27 cellular contexts compared by ENCODE assay signal in the genomic region with DNA sequence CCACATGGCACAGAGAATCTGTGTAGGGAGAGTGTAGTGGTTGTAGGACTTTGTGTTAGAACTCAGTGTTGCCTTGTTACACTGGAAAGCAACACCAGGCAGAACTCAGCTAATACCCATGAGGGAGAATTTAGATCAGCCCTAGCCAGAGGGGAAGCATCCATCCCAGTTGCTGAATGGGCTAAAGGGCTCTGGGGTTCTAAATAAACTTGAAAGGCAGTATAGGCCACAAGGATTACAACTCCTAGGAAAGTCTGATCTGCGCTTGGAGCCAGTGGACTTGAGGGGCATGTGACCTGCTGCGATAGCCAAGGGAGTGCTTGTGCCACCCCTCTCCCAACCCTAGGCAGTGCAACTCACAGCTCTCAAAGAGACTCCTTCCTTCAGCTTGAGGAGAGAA. TPM values are rescaled to one million over a fixed set of nuclear protein-coding genes. Genes with fewer than 3 reads are reported as not detected.
DNase-seq lines count a peak whose midpoint lies in the region; ATAC-seq and TF ChIP-seq lines count a peak whose summit lies in the region.
"Had no signal": no experiment of that assay in that cellular context is flagged by ENCODE, and none has a peak within 500 bp of the region (broad histone marks: within the 10 kb centered on the region; RNA-seq: fewer than 3 reads in every experiment).

No MANE protein-coding gene starts in this region.

- TF ChIP-seq EP300 in esophagus muscularis mucosa (IDR thresholded peaks at IDR 0.05): no peak

- H2AK9ac ChIP-seq in IMR-90 (replicated peaks; ENCODE audit: low read depth, low read length, poor library complexity): no peak overlapping the region

- intact Hi-C loops in IMR-90 (cut with micrococcal nuclease): no loop called here
- intact Hi-C loops in esophagus muscularis mucosa (cut with DNase I): no loop called here

- H2BK120ac ChIP-seq in IMR-90 (ENCODE audit: low read depth, low read length): peak overlapping the region; percentile 21; the same call in 1 of the 2 replicates

- no peak overlapping the region for H3K4me3 Mint-ChIP-seq in stimulated activated naive B cell treated with anti-CD40 and anti-IgM and Interleukin-4, amounts not matched to agents 10 μg/mL and 1 μg/mL and 100 μg/mL, for 72 hours
- H3K4me3 Mint-ChIP-seq in HFFc6: no peak overlapping the region
- H3K4me3 Mint-ChIP-seq: CD14-positive monocyte; CD4-positive, alpha-beta memory T cell; CD4-positive, CD25-positive, alpha-beta regulatory T cell; CD8-positive, alpha-beta memory T cell had no signal

- no peak overlapping the region; the same call in 1 of the 2 replicates for H2BK20ac ChIP-seq in IMR-90 (ENCODE audit: low read depth, low read length)

- peak overlapping the region; percentile 48 for H3K27ac Mint-ChIP-seq in stimulated activated naive B cell treated with anti-CD40 and anti-IgM and Interleukin-4, amounts not matched to agents 10 μg/mL and 1 μg/mL and 100 μg/mL, for 72 hours
- no peak overlapping the region; the same call in 1 of the 2 replicates for H3K27ac Mint-ChIP-seq in HFFc6
- H3K27ac Mint-ChIP-seq: CD4-positive, alpha-beta memory T cell; CD4-positive, CD25-positive, alpha-beta regulatory T cell; CD8-positive, alpha-beta memory T cell had no signal

- no peak for ATAC-seq in IMR-90 (ENCODE audit: low read depth)
- ATAC-seq in stimulated activated naive B cell treated with anti-CD40 and anti-IgM and Interleukin-4, amounts not matched to agents 10 μg/mL and 1 μg/mL and 100 μg/mL, for 72 hours (replicated peaks): no peak
- no peak for ATAC-seq in HG03565 (IDR thresholded peaks at IDR 0.05; ENCODE audit: unreplicated experiment)
- ATAC-seq: GM12878 had no signal

- CTCF ChIA-PET in IMR-90 (lab: Yijun Ruan, JAX): interaction anchor here (1.2 kb wide), 1 partner anchor 47 kb away, joined by 4 read pairs; no protein-coding TSS in a partner anchor

- no peaks in the 10 kb centered on the region for H4K20me1 ChIP-seq in IMR-90 (ENCODE audit: insufficient read depth, low read length)
- H4K20me1 ChIP-seq: BLaER1 had no signal

- POLR2A ChIA-PET in IMR-90 (lab: Charles Lee; ENCODE audit: unreplicated experiment): no interaction called here

- BruUV-seq in IMR-90 (replicated peaks; lab: Mats Ljungman, UMichigan): no TSS peak

- no peak overlapping the region for H3K4me3 ChIP-seq in IMR-90 (ENCODE audit: insufficient read depth, low read depth, low read length)
- H3K4me3 ChIP-seq in esophagus muscularis mucosa: no peak overlapping the region
- H3K4me3 ChIP-seq: BLaER1, GM12878 had no signal

- no CpG with 5 or more reads among the region's 2 CpGs for WGBS in IMR-90 (ENCODE audit: extremely low coverage in 2 of 2, insufficient read length in 1 of 2), 2 experiments
- 90% methylated on average over 2 of the region's 2 CpGs for WGBS in esophagus muscularis mucosa

- no peak overlapping the region for H4K5ac ChIP-seq in IMR-90 (ENCODE audit: low read depth, low read length)

- peak overlapping the region; percentile 9; the same call in 1 of the 2 replicates for H4K91ac ChIP-seq in IMR-90 (ENCODE audit: insufficient read depth, low read depth, low read length)

- H3K14ac ChIP-seq in IMR-90 (replicated peaks; ENCODE audit: low read depth, low read length): no peak overlapping the region

- in situ Hi-C loops in GM13977 (cut with MboI; ENCODE audit: low pct_unique_long_range_greater_than_20kb, low sequenced_read_pairs, unreplicated experiment) (no loop called here), IMR-90 (cut with MboI; ENCODE audit: low sequenced_read_pairs) (no loop called here)

- no peak for TF ChIP-seq CTCF in GM13977 (IDR thresholded peaks at IDR 0.05; ENCODE audit: extremely low read depth, insufficient read depth, missing control alignments)
- no peak for TF ChIP-seq CTCF in IMR-90 (conservative IDR thresholded peaks at IDR 0.05; ENCODE audit: low read depth, low read length)
- no peak for TF ChIP-seq CTCF in esophagus muscularis mucosa (IDR thresholded peaks at IDR 0.05)
- no peak for TF ChIP-seq CTCF in HFFc6 (IDR thresholded peaks at IDR 0.05)

- no peak overlapping the region for H3K9ac ChIP-seq in IMR-90 (ENCODE audit: low read depth, low read length)
- H3K9ac ChIP-seq: BLaER1 had no signal

- no peak overlapping the region for H3K18ac ChIP-seq in IMR-90 (ENCODE audit: low read depth, low read length)

- no peak overlapping the region for H3K4me2 ChIP-seq in IMR-90 (ENCODE audit: low read depth, low read length)
- H3K4me2 ChIP-seq: BLaER1 had no signal

- DNase-seq in GM13977 (ENCODE audit: low spot score) (peak; percentile 1), IMR-90 (no peak), esophagus muscularis mucosa (ENCODE audit: extremely low spot score) (peak; percentile 68), HFFc6 (no peak), MV-4-11 (lab: John Stamatoyannopoulos, UW) (no peak)
- no peak for DNase-seq in stimulated activated naive B cell treated with anti-CD40 and anti-IgM and Interleukin-4, amounts not matched to agents 10 μg/mL and 1 μg/mL and 100 μg/mL, for 72 hours
- DNase-seq: 8988T; ACHN; BE2C; C1 segment of cervical spinal cord; CD4-positive, alpha-beta memory T cell; CD4-positive, CD25-positive, alpha-beta regulatory T cell; CD8-positive, alpha-beta memory T cell; COR-L47; DMS 273 treated with DMSO at 0.1 percent for 48 hours; DMS153; DMS53; DMS79; DND-41; EL; GDM1 had no signal

- H2AFZ ChIP-seq in IMR-90 (replicated peaks; ENCODE audit: low read length, poor library complexity): no peak overlapping the region

- peaks cover 1 to 6% of the 10 kb centered on the region in 2 donors for H3K36me3 Mint-ChIP-seq in stimulated activated naive B cell treated with anti-CD40 and anti-IgM and Interleukin-4, amounts not matched to agents 10 μg/mL and 1 μg/mL and 100 μg/mL, for 72 hours
- H3K36me3 Mint-ChIP-seq in HFFc6 (ENCODE audit: low read depth): peaks cover 14% of the 10 kb centered on the region; the same call in 1 of the 2 replicates
- H3K36me3 Mint-ChIP-seq: CD4-positive, alpha-beta memory T cell; CD4-positive, CD25-positive, alpha-beta regulatory T cell had no signal

- H3K79me1 ChIP-seq in IMR-90 (ENCODE audit: low read depth in 1 of 2, low read length in 2 of 2): no peaks in the 10 kb centered on the region

- H3K9me3 ChIP-seq in IMR-90 (ENCODE audit: control insufficient read depth, insufficient read depth, low read length) (no peaks in the 10 kb centered on the region), esophagus muscularis mucosa (no peaks in the 10 kb centered on the region)
- H3K9me3 ChIP-seq: BE2C, BLaER1 had no signal

- dilution Hi-C loops in IMR-90 (cut with HindIII; ENCODE audit: low sequenced_read_pairs, unreplicated experiment): no loop called here

- H3K27me3 Mint-ChIP-seq in stimulated activated naive B cell treated with anti-CD40 and anti-IgM and Interleukin-4, amounts not matched to agents 10 μg/mL and 1 μg/mL and 100 μg/mL, for 72 hours: no peaks in the 10 kb centered on the region
- peaks cover 3% of the 10 kb centered on the region for H3K27me3 Mint-ChIP-seq in HFFc6 (ENCODE audit: insufficient read depth)

- H3K4ac ChIP-seq in IMR-90 (ENCODE audit: low read depth, low read length): peak overlapping the region; percentile 1; the same call in 1 of the 2 replicates

- H3K9me1 ChIP-seq in IMR-90 (ENCODE audit: insufficient read depth, low read length): peaks cover 26% of the 10 kb centered on the region

- no peak overlapping the region for H2BK5ac ChIP-seq in IMR-90 (ENCODE audit: low read depth, low read length, poor library complexity, severe bottlenecking)

- H3K27ac ChIP-seq in IMR-90 (ENCODE audit: insufficient read depth, low read length) (no peak overlapping the region), esophagus muscularis mucosa (replicated peaks in 1 of 4) (no peak overlapping the region)
- H3K27ac ChIP-seq: BLaER1 had no signal

- TF ChIP-seq POLR2A in IMR-90 (IDR thresholded peaks at IDR 0.05; ENCODE audit: low read depth, low read length) (no peak), esophagus muscularis mucosa (IDR thresholded peaks at IDR 0.05; ENCODE audit: low read depth) (no peak)

- no peak for TF ChIP-seq RAD21 in IMR-90 (IDR thresholded peaks at IDR 0.05; ENCODE audit: low read length)

- H3K36me3 ChIP-seq in IMR-90 (ENCODE audit: control insufficient read depth, insufficient read depth, low read length) (peaks cover 15% of the 10 kb centered on the region), esophagus muscularis mucosa (peaks cover 0 to 5% (median 0%) of the 10 kb centered on the region in 4 donors)
- H3K36me3 ChIP-seq: BE2C, BLaER1 had no signal

- H3K4me1 Mint-ChIP-seq in stimulated activated naive B cell treated with anti-CD40 and anti-IgM and Interleukin-4, amounts not matched to agents 10 μg/mL and 1 μg/mL and 100 μg/mL, for 72 hours: peaks cover 12 to 13% of the 10 kb centered on the region in 2 donors
- peaks cover 66% of the 10 kb centered on the region for H3K4me1 Mint-ChIP-seq in HFFc6 (ENCODE audit: low read depth)
- H3K4me1 Mint-ChIP-seq: CD4-positive, CD25-positive, alpha-beta regulatory T cell; CD8-positive, alpha-beta memory T cell had no signal

- H2AK5ac ChIP-seq in IMR-90 (ENCODE audit: low read depth, low read length): peak overlapping the region; percentile 36; the same call in 1 of the 2 replicates

- no peak overlapping the region for H3K56ac ChIP-seq in IMR-90 (ENCODE audit: extremely low read depth, insufficient read depth, low read length)

- H4K8ac ChIP-seq in IMR-90 (ENCODE audit: low read depth in 2 of 2, low read length in 2 of 2): no peak overlapping the region

- H3K27me3 ChIP-seq in IMR-90 (ENCODE audit: control insufficient read depth, insufficient read depth, low read length) (no peaks in the 10 kb centered on the region), esophagus muscularis mucosa (no peaks in the 10 kb centered on the region)
- H3K27me3 ChIP-seq: BLaER1 had no signal

- peaks cover 0 to 2% of the 10 kb centered on the region in 2 donors for H3K9me3 Mint-ChIP-seq in stimulated activated naive B cell treated with anti-CD40 and anti-IgM and Interleukin-4, amounts not matched to agents 10 μg/mL and 1 μg/mL and 100 μg/mL, for 72 hours
- peaks cover 5% of the 10 kb centered on the region for H3K9me3 Mint-ChIP-seq in HFFc6

- 0 out of 3 replicates have a peak overlapping the region, but pooled peaks have one; percentile 74 for H2BK15ac ChIP-seq in IMR-90 (ENCODE audit: low read depth, low read length)

- H3K4me1 ChIP-seq in IMR-90 (ENCODE audit: control insufficient read depth, insufficient read depth, low read length) (peaks cover 21% of the 10 kb centered on the region), esophagus muscularis mucosa (peaks cover 5 to 31% (median 28%) of the 10 kb centered on the region in 4 donors)
- H3K4me1 ChIP-seq: BE2C, BLaER1 had no signal

- H3K23ac ChIP-seq in IMR-90 (ENCODE audit: low read depth, low read length): no peak overlapping the region

TF ChIP-seq in IMR-90, 13 proteins besides CTCF, POLR2A, EP300 and RAD21 (continues in another document):
- no peak for TF ChIP-seq MAFK (IDR thresholded peaks at IDR 0.05; ENCODE audit: low read depth, low read length)

RNA-seq across cellular contexts. Expression of gene PTGS1, which starts 26.9 kb away (rescaled TPM):
- total RNA-seq in IMR-90 (2012; rRNA removed) (21.1 and 24.7 TPM in 2 replicates), esophagus muscularis mucosa (100 to 1,000 TPM in 1 of 4 donors, 10 to 100 TPM in 3; 72.2 to 119 (median 84.1) TPM)
- polyA plus RNA-seq in IMR-90 (2012; rRNA removed): 33.9 and 38.3 TPM in 2 replicates
- 32.1 and 51.8 TPM in 2 replicates for polyA plus RNA-seq in IMR-90 (2012; cell fraction: cytosol; rRNA removed)
- polyA plus RNA-seq in IMR-90 (2012; cell fraction: nucleus; rRNA removed; ENCODE audit: low replicate concordance): 40.2 and 55.2 TPM in 2 replicates
- 100 to 1,000 TPM in 3 of 6 experiments, 10 to 100 TPM in 3; 33.0 to 122 (median 102) TPM for total RNA-seq in HFFc6 (2021; fragmentation: NEBNext Ultra II Directional; extraction: Animal tissue kit (Norgen Biotek cat#: 25700))
- total RNA-seq: A673, G401 had no signal
- polyA plus RNA-seq: CD8-positive, alpha-beta memory T cell had no signal

Comparison
In these comparisons a context has a peak if more than half of its experiments do, and no peak if none do; other contexts are left out.
1. DNase-seq: peak in GM13977 (single experiment) and esophagus muscularis mucosa (single experiment); none in IMR-90 (single experiment), stimulated activated naive B cell treated with anti-CD40 and anti-IgM and Interleukin-4, amounts not matched to agents 10 μg/mL and 1 μg/mL and 100 μg/mL, for 72 hours (single experiment), HFFc6 (single experiment) and MV-4-11 (single experiment).